In genomic region chr9:78439192-78439865, GRCh38 we compare ENCODE assay signal across 8 cellular contexts.
A peak's percentile ranks its signal among the peaks of the same experiment; 100 is the strongest.
DNase-seq lines count a peak whose midpoint lies in the region; ATAC-seq and TF ChIP-seq lines count a peak whose summit lies in the region.

No MANE protein-coding gene starts in this region.

- H3K4me1 ChIP-seq in CD4-positive, alpha-beta memory T cell (ENCODE audit: insufficient read depth, low read length), result peaks cover 5% of the 10 kb centered on the region
- peaks cover 4% of the 10 kb centered on the region for H3K4me1 ChIP-seq in OCI-LY3 (ENCODE audit: low read length)
- H3K4me1 ChIP-seq in esophagus squamous epithelium, result peaks cover 0 to 11% (median 6%) of the 10 kb centered on the region in 3 donors

- no peaks in the 10 kb centered on the region for H4K20me1 ChIP-seq in OCI-LY3 (ENCODE audit: insufficient read depth, low read length)

- intact Hi-C loops in CD4-positive, alpha-beta memory T cell (cut with micrococcal nuclease), result no loop called here
- intact Hi-C loops in esophagus squamous epithelium (cut with DNase I), result no loop called here

- no peaks in the 10 kb centered on the region for H3K36me3 ChIP-seq in CD4-positive, alpha-beta memory T cell (ENCODE audit: insufficient read depth, low read length)
- H3K36me3 ChIP-seq in OCI-LY3 (replicated peaks; ENCODE audit: low read depth, low read length) (no peaks in the 10 kb centered on the region), esophagus squamous epithelium (no peaks in the 10 kb centered on the region)

- TF ChIP-seq CTCF in GM20000 (IDR thresholded peaks at IDR 0.05; ENCODE audit: extremely low read depth, missing control alignments) (peak; percentile 87), OCI-LY3 (IDR thresholded peaks at IDR 0.05; ENCODE audit: low read depth, low read length) (peak; percentile 91), esophagus squamous epithelium (IDR thresholded peaks at IDR 0.05) (peak; percentile 74 to 94 (median 86))

- peak; percentile 45 to 56 (median 51) for DNase-seq in CD4-positive, alpha-beta memory T cell
- DNase-seq in GM20000 (ENCODE audit: low spot score), result peak; percentile 88
- peak in 64 of 76 experiments; percentile 1 to 73 (median 36) for DNase-seq in HUDEP-2 (lab: John Stamatoyannopoulos, UW; ENCODE audit: unreplicated experiment in 76 of 76)
- DNase-seq in activated T-cell treated with anti-CD3 and anti-CD28 coated beads for 48 hours (ENCODE audit: low read depth), result peak; percentile 53
- DNase-seq in esophagus squamous epithelium (lab: John Stamatoyannopoulos, UW), result no peak
- peak; percentile 52 for DNase-seq in naive B cell
- DNase-seq in stimulated activated CD8-positive, alpha-beta memory T cell treated with anti-CD3 and anti-CD28 coated beads, Interleukin-7, amount 100 ng/mL, for 4 hours (ENCODE audit: low read depth in 2 of 2), result peak; percentile 12 to 15

- H3K27me3 ChIP-seq in CD4-positive, alpha-beta memory T cell (ENCODE audit: insufficient read depth, low read length), result no peaks in the 10 kb centered on the region
- H3K27me3 ChIP-seq in OCI-LY3 (ENCODE audit: low read depth, low read length) (peaks cover 4% of the 10 kb centered on the region), esophagus squamous epithelium (peaks cover 0 to 25% (median 0%) of the 10 kb centered on the region in 4 donors)

- no peak for TF ChIP-seq POLR2A in esophagus squamous epithelium (IDR thresholded peaks at IDR 0.05)

- H3K79me2 ChIP-seq in OCI-LY3 (ENCODE audit: low read length), result no peaks in the 10 kb centered on the region

- H3K4me3 ChIP-seq in CD4-positive, alpha-beta memory T cell (ENCODE audit: low read length in 2 of 2), result no peak overlapping the region
- H3K4me3 ChIP-seq in OCI-LY3 (ENCODE audit: low read length), result peak overlapping the region; percentile 62
- peak overlapping the region in 1 of 4 donors; percentile 49 for H3K4me3 ChIP-seq in esophagus squamous epithelium

- no peaks in the 10 kb centered on the region for H3K36me3 Mint-ChIP-seq in CD4-positive, alpha-beta memory T cell
- H3K36me3 Mint-ChIP-seq in naive B cell, result no peaks in the 10 kb centered on the region

- WGBS in esophagus squamous epithelium, 2 donors, result 1 to 5% methylated on average over 13 to 23 of the region's 23 CpGs

- peaks cover 0 to 2% (median 0%) of the 10 kb centered on the region in 8 donors for H3K9me3 Mint-ChIP-seq in CD4-positive, alpha-beta memory T cell
- H3K9me3 Mint-ChIP-seq in naive B cell, result no peaks in the 10 kb centered on the region

- H3K9ac ChIP-seq in OCI-LY3 (ENCODE audit: low read length), result no peak overlapping the region

- POLR2A ChIA-PET in CD4-positive, alpha-beta memory T cell (lab: Charles Lee; ENCODE audit: partially characterized antibody), result no interaction called here

- H3K9me3 ChIP-seq in CD4-positive, alpha-beta memory T cell (ENCODE audit: control insufficient read depth in 1 of 2, low read length in 2 of 2), result no peaks in the 10 kb centered on the region
- no peaks in the 10 kb centered on the region for H3K9me3 ChIP-seq in OCI-LY3 (ENCODE audit: insufficient read depth, low read length)
- H3K9me3 ChIP-seq in esophagus squamous epithelium, result no peaks in the 10 kb centered on the region

- H3K4me2 ChIP-seq in OCI-LY3 (ENCODE audit: low read length), result peak overlapping the region; percentile 85

- H2AFZ ChIP-seq in OCI-LY3 (ENCODE audit: low read depth, low read length), result peak overlapping the region; percentile 73

- CTCF ChIA-PET in CD4-positive, alpha-beta memory T cell (lab: Charles Lee; ENCODE audit: partially characterized antibody), result interaction anchor here (0.8 to 5.7 kb wide), 17 partner anchors 8 to 1735 kb away, joined by 3 to 42 read pairs (median 3); no protein-coding TSS in a partner anchor

- ATAC-seq in naive B cell (ENCODE audit: low read depth in 2 of 2), result no peak

- peaks cover 17 to 25% of the 10 kb centered on the region in 2 donors for H3K27me3 Mint-ChIP-seq in CD4-positive, alpha-beta memory T cell
- peaks cover 22 to 44% (median 29%) of the 10 kb centered on the region in 3 donors for H3K27me3 Mint-ChIP-seq in naive B cell

- H3K4me1 Mint-ChIP-seq in CD4-positive, alpha-beta memory T cell, result peaks cover 0 to 12% (median 4%) of the 10 kb centered on the region in 4 donors
- H3K4me1 Mint-ChIP-seq in naive B cell, result no peaks in the 10 kb centered on the region

- peak overlapping the region in 1 of 7 donors; percentile 44 for H3K27ac Mint-ChIP-seq in CD4-positive, alpha-beta memory T cell
- no peak overlapping the region for H3K27ac Mint-ChIP-seq in naive B cell

- H3K4me3 Mint-ChIP-seq in CD4-positive, alpha-beta memory T cell, result peak overlapping the region in 2 of 8 donors; percentile 5 to 22
- H3K4me3 Mint-ChIP-seq in naive B cell, result no peak overlapping the region

- no peak overlapping the region for H3K27ac ChIP-seq in CD4-positive, alpha-beta memory T cell (ENCODE audit: low read depth, low read length)
- H3K27ac ChIP-seq in OCI-LY3 (ENCODE audit: low read length) (no peak overlapping the region), esophagus squamous epithelium (peak overlapping the region in 1 of 4 donors; percentile 9)
